Comparison of ENCODE assay signal across 8 cellular contexts in the genomic region with DNA sequence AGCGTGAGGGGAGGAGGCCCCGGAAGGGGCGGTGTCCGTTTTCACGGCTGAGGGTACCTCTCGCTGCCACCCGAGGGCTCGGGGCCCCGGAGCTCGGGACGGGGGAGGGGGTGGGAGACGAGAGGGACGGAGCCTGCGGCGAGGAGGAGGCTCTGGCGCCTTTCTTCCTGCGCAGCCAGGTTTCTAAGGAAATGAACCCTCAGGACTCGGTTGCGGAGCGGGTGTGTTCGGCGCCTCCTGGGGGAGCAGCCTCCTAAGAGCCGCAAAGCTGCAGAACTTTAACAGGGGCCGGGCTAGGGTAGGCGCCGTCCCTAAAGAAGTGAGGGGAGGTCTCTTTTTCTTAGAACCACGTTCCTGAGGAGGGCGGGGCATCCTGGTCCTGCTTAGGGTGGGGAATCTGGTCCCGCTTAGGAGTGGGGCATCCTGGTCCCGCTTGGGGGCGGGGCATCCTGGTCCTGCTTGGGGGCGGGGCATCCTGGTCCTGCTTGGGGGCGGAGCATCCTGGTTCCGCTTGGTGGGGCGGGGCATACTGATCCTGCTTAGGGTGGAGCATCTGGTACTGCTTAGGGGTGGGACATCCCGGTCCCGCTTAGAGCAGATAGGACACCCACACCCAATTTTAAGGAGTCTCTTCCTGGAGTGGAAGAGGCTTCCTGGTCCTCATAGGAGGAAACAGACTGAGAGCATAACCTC. TPM values are rescaled to one million over a fixed set of nuclear protein-coding genes. Genes with fewer than 3 reads are reported as not detected.
DNase-seq lines count a peak whose midpoint lies in the region; ATAC-seq and TF ChIP-seq lines count a peak whose summit lies in the region.

No MANE protein-coding gene starts in this region.

- POLR2A ChIA-PET in Panc1 (lab: Charles Lee): interaction anchor here (0.7 kb wide), 1 partner anchor 35 kb away, joined by 3 read pairs; a partner anchor contains a TSS

- TF ChIP-seq CTCF in Panc1 (IDR thresholded peaks at IDR 0.05) (no peak), body of pancreas (IDR thresholded peaks at IDR 0.05) (no peak), spleen (IDR thresholded peaks at IDR 0.05 in 8 of 11, conservative IDR thresholded peaks at IDR 0.05 in 3 of 11) (no peak)

- H3K9me3 ChIP-seq in Panc1 (ENCODE audit: control insufficient read depth, insufficient read depth, low read depth, low read length) (no peaks in the 10 kb centered on the region), body of pancreas (no peaks in the 10 kb centered on the region), spleen (peaks cover 0 to 4% (median 0%) of the 10 kb centered on the region in 8 donors)

- ATAC-seq in Panc1 (peak; percentile 92), body of pancreas (peak; percentile 34), HG03571 (IDR thresholded peaks at IDR 0.05; ENCODE audit: unreplicated experiment) (no peak), GM18519 (IDR thresholded peaks at IDR 0.05; ENCODE audit: low FRiP score, unreplicated experiment) (no peak)

- DNase-seq in AG08396 (ENCODE audit: low spot score): peak; percentile 93
- peak; percentile 72 for DNase-seq in HCEC 1CT
- DNase-seq in Panc1 (ENCODE audit: low read depth, low spot score): peak; percentile 54
- DNase-seq in body of pancreas: peak; percentile 25 to 50 (median 36)
- DNase-seq in spleen: peak; percentile 81

- peaks cover 8% of the 10 kb centered on the region; the same call in 1 of the 2 replicates for H3K4me1 ChIP-seq in Panc1 (ENCODE audit: control insufficient read depth, insufficient read depth, low read length)
- H3K4me1 ChIP-seq in body of pancreas: peaks cover 10% of the 10 kb centered on the region
- H3K4me1 ChIP-seq in spleen: peaks cover 5 to 30% (median 17%) of the 10 kb centered on the region in 6 donors

- 1 to 8% methylated on average over 32 to 37 of the region's 37 CpGs for WGBS in body of pancreas, 2 donors
- 0 to 2% (median 1%) methylated on average over 4 to 37 of the region's 37 CpGs for WGBS in spleen, 5 donors

- CTCF ChIA-PET in Panc1 (lab: Charles Lee): interaction anchor here (0.5 to 1.0 kb wide), 3 partner anchors 14 to 32 kb away, joined by 6 to 22 read pairs (median 8); no protein-coding TSS in a partner anchor

- no TSS peak for BruUV-seq in Panc1 (replicated peaks; lab: Mats Ljungman, UMichigan)

- H3K27ac ChIP-seq in Panc1 (ENCODE audit: low read length): peak overlapping the region; percentile 80
- H3K27ac ChIP-seq in body of pancreas: no peak overlapping the region
- peak overlapping the region in 2 of 8 donors; percentile 35 to 63 for H3K27ac ChIP-seq in spleen

- no peaks in the 10 kb centered on the region for H3K27me3 ChIP-seq in Panc1 (ENCODE audit: control insufficient read depth, insufficient read depth, low read length)
- H3K27me3 ChIP-seq in body of pancreas: peaks cover 0 to 48% of the 10 kb centered on the region in 2 donors
- peaks cover 11 to 100% (median 85%) of the 10 kb centered on the region in 7 donors for H3K27me3 ChIP-seq in spleen (replicated peaks in 1 of 7)

- H3K4me3 ChIP-seq in Panc1 (ENCODE audit: low read depth in 2 of 2, low read length in 2 of 2): peak overlapping the region; percentile 61 to 79
- no peak overlapping the region for H3K4me3 ChIP-seq in body of pancreas
- H3K4me3 ChIP-seq in iPS-11a (ENCODE audit: low read depth, low read length): peak overlapping the region; percentile 50
- H3K4me3 ChIP-seq in spleen: peak overlapping the region; percentile 21 to 71 (median 39)

- no peak for TF ChIP-seq POLR2A in body of pancreas (IDR thresholded peaks at IDR 0.05)
- no peak for TF ChIP-seq POLR2A in spleen (IDR thresholded peaks at IDR 0.05)

- H3K36me3 ChIP-seq in Panc1 (ENCODE audit: control insufficient read depth, insufficient read depth, low read length): no peaks in the 10 kb centered on the region
- H3K36me3 ChIP-seq in body of pancreas (replicated peaks in 1 of 2; ENCODE audit: insufficient read depth in 1 of 2, low read depth in 2 of 2): no peaks in the 10 kb centered on the region
- H3K36me3 ChIP-seq in spleen: no peaks in the 10 kb centered on the region

- intact Hi-C loops in Panc1 (cut with micrococcal nuclease; ENCODE audit: unreplicated experiment) (no loop called here), body of pancreas (cut with DNase I) (no loop called here), spleen (cut with DNase I; ENCODE audit: low total_unique reads) (no loop called here)

- in situ Hi-C loops in Panc1 (cut with HindIII; ENCODE audit: low pct_unique_long_range_greater_than_20kb, low sequenced_read_pairs): no loop called here

RNA-seq across cellular contexts. Expression of a gene that starts 6.2 kb away (rescaled TPM):
- total RNA-seq in Panc1 (2021; ENCODE audit: unreplicated experiment) (3.2 TPM), body of pancreas (under 1 TPM in 1 of 2 donors, not detected in 1; 0.26 TPM), spleen (1 to 10 TPM in 1 of 7 donors, not detected in 6; 1.4 TPM)
- polyA plus RNA-seq in Panc1 (2012; ENCODE audit: insufficient read length): 9.3 TPM
- under 1 TPM; 0.06 to 0.23 (median 0.13) TPM for polyA plus RNA-seq in spleen

RNA-seq across cellular contexts. Expression of a gene that starts 7.5 kb away (rescaled TPM):
- total RNA-seq in Panc1 (2021; ENCODE audit: unreplicated experiment): 12.4 TPM
- 14.6 TPM for polyA plus RNA-seq in Panc1 (2012; ENCODE audit: insufficient read length)
- 1 to 10 TPM; 1.6 TPM for total RNA-seq in body of pancreas
- total RNA-seq in spleen: 1 to 10 TPM in 2 of 7 donors, under 1 TPM in 3, not detected in 2; 0.68 to 1.1 (median 0.76) TPM
- under 1 TPM; 0.28 to 0.45 (median 0.36) TPM for polyA plus RNA-seq in spleen

RNA-seq across cellular contexts. Expression of a gene that starts 16.3 kb away (rescaled TPM):
- total RNA-seq in Panc1 (2021; ENCODE audit: unreplicated experiment) (14.6 TPM), body of pancreas (not detected), spleen (not detected)
- 36.9 TPM for polyA plus RNA-seq in Panc1 (2012; ENCODE audit: insufficient read length)
- polyA plus RNA-seq in spleen: under 1 TPM; 0.15 to 0.74 (median 0.70) TPM

RNA-seq across cellular contexts. Expression of a gene that starts 24.9 kb away (rescaled TPM):
- 116 TPM for total RNA-seq in Panc1 (2021; ENCODE audit: unreplicated experiment)
- polyA plus RNA-seq in Panc1 (2012; ENCODE audit: insufficient read length): 249 TPM
- total RNA-seq in body of pancreas: not detected
- total RNA-seq in spleen: 1 to 10 TPM in 4 of 7 donors, not detected in 3; 1.3 to 5.4 (median 2.6) TPM
- polyA plus RNA-seq in spleen: 1 to 10 TPM in 1 of 3 donors, under 1 TPM in 2; 0.26 to 6.2 (median 0.94) TPM

RNA-seq across cellular contexts. Expression of a gene that starts 35.4 kb away (rescaled TPM):
- total RNA-seq in Panc1 (2021; ENCODE audit: unreplicated experiment) (42.8 TPM), body of pancreas (10 to 100 TPM; 14.8 to 15.8 TPM), spleen (10 to 100 TPM; 36.8 to 97.9 (median 53.8) TPM)
- polyA plus RNA-seq in Panc1 (2012; ENCODE audit: insufficient read length): 45.2 TPM
- polyA plus RNA-seq in spleen: 10 to 100 TPM in 2 of 3 donors, 1 to 10 TPM in 1; 6.5 to 31.7 (median 14.9) TPM

Comparison
In these comparisons a context has a peak if more than half of its experiments do, and no peak if none do; other contexts are left out.
1. DNase-seq: peak in every context shown above with its lines; median percentile 93 in AG08396; 81 in spleen; 72 in HCEC 1CT; 54 in Panc1; 36 in body of pancreas.
2. ATAC-seq: peak in Panc1 (single experiment) and body of pancreas (single experiment); none in HG03571 (single experiment) and GM18519 (single experiment).
3. H3K4me3 ChIP-seq: peak in Panc1 (2 of 2), iPS-11a (single experiment) and spleen (8 of 8); none in body of pancreas (0 of 2).